ENCODE assay signal across 1 cellular context in genomic region chr5:54651482-54652076, GRCh38.
TF ChIP-seq lines count a peak whose summit lies in the region.

No MANE protein-coding gene starts in this region.

TF ChIP-seq in GM23338, 12 proteins besides CTCF, POLR2A, EP300 and RAD21:
- no peak for TF ChIP-seq REST (IDR thresholded peaks at IDR 0.05; ENCODE audit: unreplicated experiment)
- TF ChIP-seq CREB1 (CRISPR knock-in tag; IDR thresholded peaks at IDR 0.05; ENCODE audit: low read depth), result no peak
- TF ChIP-seq EZH2phosphoT487 (IDR thresholded peaks at IDR 0.05; ENCODE audit: unreplicated experiment), result no peak
- no peak for TF ChIP-seq POLR2AphosphoS5 (IDR thresholded peaks at IDR 0.05; ENCODE audit: low read depth)
- TF ChIP-seq NANOG (IDR thresholded peaks at IDR 0.05; ENCODE audit: borderline replicate concordance), result no peak
- TF ChIP-seq ZNF331 (CRISPR knock-in tag; IDR thresholded peaks at IDR 0.05; ENCODE audit: low read depth), result no peak
- no peak for TF ChIP-seq ZNF114 (CRISPR knock-in tag; IDR thresholded peaks at IDR 0.05)
- TF ChIP-seq EZH2 (IDR thresholded peaks at IDR 0.05; ENCODE audit: low read depth, unreplicated experiment), result no peak
- TF ChIP-seq STAT1 (IDR thresholded peaks at IDR 0.05; ENCODE audit: unreplicated experiment), result no peak
